1 cellular context compared by ENCODE assay signal in the genomic region with DNA sequence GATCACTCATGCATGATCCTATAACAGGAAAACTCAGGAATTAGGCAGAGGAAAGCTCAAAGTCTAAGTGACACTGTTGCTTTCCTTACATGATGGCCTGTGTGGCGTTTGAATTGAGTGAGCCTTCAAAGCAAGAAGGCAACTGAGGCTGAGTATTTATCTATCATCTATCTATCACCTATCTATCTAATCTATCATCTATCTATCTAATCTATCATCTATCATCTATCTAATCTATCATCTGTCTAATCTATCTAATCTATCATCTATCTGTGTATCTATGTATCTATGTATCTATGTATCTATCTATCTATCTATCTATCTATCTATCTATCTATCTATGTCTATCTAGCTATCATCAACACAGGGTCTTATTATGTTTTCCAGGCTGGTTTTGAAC.
TF ChIP-seq lines count a peak whose summit lies in the region.

No MANE protein-coding gene starts in this region.

TF ChIP-seq in K562, 482 proteins besides CTCF, POLR2A, EP300 and RAD21 (continued from another document):
- TF ChIP-seq, protein P1, sequence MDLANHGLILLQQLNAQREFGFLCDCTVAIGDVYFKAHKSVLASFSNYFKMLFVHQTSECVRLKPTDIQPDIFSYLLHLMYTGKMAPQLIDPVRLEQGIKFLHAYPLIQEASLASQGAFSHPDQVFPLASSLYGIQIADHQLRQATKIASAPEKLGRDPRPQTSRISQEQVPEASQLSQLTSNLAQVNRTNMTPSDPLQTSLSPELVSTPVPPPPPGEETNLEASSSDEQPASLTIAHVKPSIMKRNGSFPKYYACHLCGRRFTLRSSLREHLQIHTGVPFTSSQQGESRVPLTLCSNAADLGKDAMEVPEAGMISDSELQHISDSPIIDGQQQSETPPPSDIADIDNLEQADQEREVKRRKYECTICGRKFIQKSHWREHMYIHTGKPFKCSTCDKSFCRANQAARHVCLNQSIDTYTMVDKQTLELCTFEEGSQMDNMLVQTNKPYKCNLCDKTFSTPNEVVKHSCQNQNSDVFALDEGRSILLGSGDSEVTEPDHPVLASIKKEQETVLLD (IDR thresholded peaks at IDR 0.05): peak; percentile 93
- TF ChIP-seq RBFOX2 (IDR thresholded peaks at IDR 0.05; ENCODE audit: low read depth, low read length): no peak
